ENCODE assay signal across 9 cellular contexts in genomic region chr19:13082192-13083007, GRCh38. TPM values are rescaled to one million over a fixed set of nuclear protein-coding genes. Genes with fewer than 3 reads are reported as not detected.
DNase-seq lines count a peak whose midpoint lies in the region; ATAC-seq, FAIRE-seq and TF ChIP-seq lines count a peak whose summit lies in the region.
"Had no signal": no experiment of that assay in that cellular context is flagged by ENCODE, and none has a peak within 500 bp of the region (broad histone marks: within the 10 kb centered on the region; RNA-seq: fewer than 3 reads in every experiment).

No MANE protein-coding gene starts in this region.

- no peak; the same call in 1 of the 2 replicates for TF ChIP-seq CTCF in 22Rv1 (IDR thresholded peaks at IDR 0.05)
- peak; percentile 54 for TF ChIP-seq CTCF in kidney epithelial cell (IDR thresholded peaks at IDR 0.05; ENCODE audit: insufficient read depth, low read length, poor library complexity, severe bottlenecking)

- ATAC-seq in HG03354 (IDR thresholded peaks at IDR 0.05; ENCODE audit: poor library complexity, severe bottlenecking, unreplicated experiment): no peak

- H3K9ac ChIP-seq in adipocyte (ENCODE audit: low read length): peak overlapping the region; percentile 43

- H3K27me3 ChIP-seq in adipocyte (replicated peaks; ENCODE audit: control insufficient read depth, insufficient read depth, low read length): no peaks in the 10 kb centered on the region
- no peaks in the 10 kb centered on the region for H3K27me3 ChIP-seq in kidney epithelial cell (ENCODE audit: control insufficient read depth, insufficient read depth, low read length)

- H3K27ac ChIP-seq in 22Rv1: 0 out of 2 replicates have a peak overlapping the region, but pooled peaks have one; percentile 4

- no peak overlapping the region for H3K4me3 ChIP-seq in adipocyte (ENCODE audit: low read length)
- no peak overlapping the region for H3K4me3 ChIP-seq in kidney epithelial cell (ENCODE audit: low read depth, low read length)

- FAIRE-seq in HTR-8/SVneo (lab: Jason Lieb, UNC): no peak
- FAIRE-seq: G401.6 had no signal

- H3K9me3 ChIP-seq in adipocyte (ENCODE audit: control insufficient read depth, low read length): no peaks in the 10 kb centered on the region

- peaks cover 80% of the 10 kb centered on the region for H3K36me3 ChIP-seq in adipocyte (ENCODE audit: control insufficient read depth, insufficient read depth, low read length, severe bottlenecking)
- no peaks in the 10 kb centered on the region for H3K36me3 ChIP-seq in kidney epithelial cell (ENCODE audit: control insufficient read depth, insufficient read depth, low read length)

- peaks cover 43% of the 10 kb centered on the region for H3K4me1 ChIP-seq in adipocyte (ENCODE audit: control insufficient read depth, insufficient read depth, low read length)

- DNase-seq in HTR-8/SVneo (ENCODE audit: insufficient read length, low spot score) (peak; percentile 26), adipocyte (ENCODE audit: low read depth) (peak; percentile 53), kidney epithelial cell (ENCODE audit: low read depth) (no peak), NOMO-1 treated with DMSO at 0.1 percent for 48 hours (lab: John Stamatoyannopoulos, UW; ENCODE audit: unreplicated experiment) (no peak), T-helper 1 cell (no peak)
- DNase-seq in stimulated activated CD4-positive, alpha-beta T cell treated with anti-CD3 and anti-CD28 coated beads, Interleukin-12 subunit alpha, Interleukin-12 subunit beta, amount 100 ng/mL, for 4 hours: no peak

RNA-seq across cellular contexts. Expression of gene LYL1, which starts 20.3 kb away (rescaled TPM):
- total RNA-seq in kidney epithelial cell: 3.3 and 5.3 TPM in 2 replicates

RNA-seq across cellular contexts. Expression of gene TRMT1, which starts 34.1 kb away (rescaled TPM):
- total RNA-seq in kidney epithelial cell: 69.4 and 74.7 TPM in 2 replicates

RNA-seq across cellular contexts. Expression of gene NACC1, which starts 35.7 kb away (rescaled TPM):
- 66.1 and 87.8 TPM in 2 replicates for total RNA-seq in kidney epithelial cell

Comparison
In these comparisons a context has a peak if more than half of its experiments do, and no peak if none do; other contexts are left out.
1. DNase-seq: peak in HTR-8/SVneo (single experiment) and adipocyte (single experiment); none in kidney epithelial cell (single experiment), NOMO-1 treated with DMSO at 0.1 percent for 48 hours (single experiment), stimulated activated CD4-positive, alpha-beta T cell treated with anti-CD3 and anti-CD28 coated beads, Interleukin-12 subunit alpha, Interleukin-12 subunit beta, amount 100 ng/mL, for 4 hours (single experiment) and T-helper 1 cell (0 of 5).